ENCODE assay signal across 18 cellular contexts in the genomic region with DNA sequence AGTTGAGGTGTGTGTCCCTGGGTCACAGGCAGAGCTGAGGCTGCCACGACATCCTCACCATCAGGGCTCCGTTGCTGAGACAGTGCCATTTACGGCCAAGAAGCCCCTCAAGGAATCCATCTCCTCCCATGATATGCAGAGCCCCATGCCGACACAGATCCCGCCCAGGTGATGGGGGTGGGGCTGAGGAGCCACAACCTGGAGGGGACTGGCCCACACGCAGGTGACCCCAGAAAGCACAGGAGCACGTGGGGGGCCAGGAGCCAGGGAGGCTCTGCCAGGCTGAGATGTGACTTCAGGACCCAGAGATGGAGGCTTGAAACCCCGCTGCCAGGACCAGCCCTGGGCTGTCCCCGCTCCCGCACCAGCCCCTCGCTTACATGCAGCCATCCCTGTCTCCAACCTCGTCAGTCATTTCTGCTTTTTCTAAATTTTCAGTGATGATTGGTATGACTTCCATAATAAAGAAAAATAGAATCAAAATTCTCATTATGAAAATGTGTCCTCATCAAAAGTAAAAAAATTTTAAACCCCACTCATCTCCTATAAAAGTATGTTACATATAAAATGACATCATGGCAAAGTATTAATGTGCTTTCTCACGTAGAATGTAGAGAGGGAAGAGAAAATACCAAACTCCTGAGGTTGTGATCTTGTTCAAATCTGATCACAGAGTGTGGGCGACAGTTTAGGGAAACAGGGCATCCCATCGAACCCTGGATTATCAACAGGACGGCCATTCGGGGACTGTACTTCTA.
DNase-seq lines count a peak whose midpoint lies in the region; TF ChIP-seq lines count a peak whose summit lies in the region.
"Had no signal": no experiment of that assay in that cellular context is flagged by ENCODE, and none has a peak within 500 bp of the region (broad histone marks: within the 10 kb centered on the region; RNA-seq: fewer than 3 reads in every experiment).

No MANE protein-coding gene starts in this region.

- DNase-seq in glutamatergic neuron (no peak), spleen (no peak)
- DNase-seq in activated naive CD4-positive, alpha-beta T cell treated with anti-CD3 and anti-CD28 coated beads, Interleukin-2, amount 10 ng/mL, durations not matched to agents 7 days and 5 days: no peak
- no peak for DNase-seq in activated naive CD4-positive, alpha-beta T cell (lab: John Stamatoyannopoulos, UW)
- no peak for DNase-seq in activated CD4-positive, alpha-beta T cell treated with anti-CD3 and anti-CD28 coated beads for 4 hours
- DNase-seq: Caco-2; CD4-positive, alpha-beta memory T cell; DMS 273 treated with DMSO at 0.1 percent for 48 hours; DMS79 treated with DMSO at 0.1 percent for 48 hours; HCEC 1CT; IMR-90; Karpas-422; MV-4-11; NCI-H345; OCI-M1; SHP77 had no signal

- no peak for TF ChIP-seq POLR2A in spleen (IDR thresholded peaks at IDR 0.05)

- H3K4me1 Mint-ChIP-seq in IgD-negative memory B cell (peaks cover 3 to 15% (median 5%) of the 10 kb centered on the region in 3 donors), glutamatergic neuron (ENCODE audit: low read depth, unreplicated experiment) (peaks cover 52% of the 10 kb centered on the region)
- no peaks in the 10 kb centered on the region for H3K4me1 Mint-ChIP-seq in activated naive CD4-positive, alpha-beta T cell treated with anti-CD3 and anti-CD28 coated beads, Interleukin-2, amount 10 ng/mL, durations not matched to agents 7 days and 5 days
- H3K4me1 Mint-ChIP-seq: CD4-positive, alpha-beta memory T cell had no signal

- no peak overlapping the region for H3K4me3 Mint-ChIP-seq in IgD-negative memory B cell
- peak overlapping the region; percentile 32 for H3K4me3 Mint-ChIP-seq in glutamatergic neuron (ENCODE audit: unreplicated experiment)
- H3K4me3 Mint-ChIP-seq in activated naive CD4-positive, alpha-beta T cell treated with anti-CD3 and anti-CD28 coated beads, Interleukin-2, amount 10 ng/mL, durations not matched to agents 7 days and 5 days: no peak overlapping the region
- H3K4me3 Mint-ChIP-seq: CD4-positive, alpha-beta memory T cell had no signal

- WGBS in spleen, 5 donors: 90 to 95% (median 92%) methylated on average over 15 to 17 of the region's 17 CpGs

- no peak overlapping the region; a peak in 1 of 22 replicates for H3K9ac ChIP-seq in BLaER1 treated with 17β-estradiol and CSF1 and Interleukin-3, amounts not matched to agents 10 nM and 100 nM

- H4K20me1 ChIP-seq in BLaER1 treated with 17β-estradiol and CSF1 and Interleukin-3, amounts not matched to agents 10 nM and 100 nM: peaks cover 0 to 69% (median 33%) of the 10 kb centered on the region in 11 experiments; a peak in 16 of 22 replicates

- peak overlapping the region in 2 of 3 donors; percentile 62 to 71 for H3K27ac Mint-ChIP-seq in IgD-negative memory B cell
- peak overlapping the region; percentile 67 for H3K27ac Mint-ChIP-seq in glutamatergic neuron (ENCODE audit: unreplicated experiment)
- no peak overlapping the region for H3K27ac Mint-ChIP-seq in activated naive CD4-positive, alpha-beta T cell treated with anti-CD3 and anti-CD28 coated beads, Interleukin-2, amount 10 ng/mL, durations not matched to agents 7 days and 5 days

- H3K4me3 ChIP-seq in BLaER1 treated with 17β-estradiol and CSF1 and Interleukin-3, amounts not matched to agents 10 nM and 100 nM: no peak overlapping the region
- no peak overlapping the region for H3K4me3 ChIP-seq in spleen

- peak overlapping the region in 6 of 11 experiments; percentile 40 to 45 (median 43); a peak in 5 of 22 replicates for H3K4me2 ChIP-seq in BLaER1 treated with 17β-estradiol and CSF1 and Interleukin-3, amounts not matched to agents 10 nM and 100 nM

- CTCF ChIA-PET in activated naive CD4-positive, alpha-beta T cell treated with anti-CD3 and anti-CD28 coated beads, Interleukin-2, amount 10 ng/mL, durations not matched to agents 7 days and 5 days (lab: Charles Lee): no interaction called here

- no peaks in the 10 kb centered on the region for H3K27me3 ChIP-seq in BLaER1 treated with 17β-estradiol and CSF1 and Interleukin-3, amounts not matched to agents 10 nM and 100 nM
- H3K27me3 ChIP-seq in spleen (replicated peaks in 1 of 7): no peaks in the 10 kb centered on the region

- intact Hi-C loops in spleen (cut with DNase I; ENCODE audit: low total_unique reads): no loop called here

- H3K27me3 Mint-ChIP-seq in IgD-negative memory B cell: no peaks in the 10 kb centered on the region
- peaks cover 32% of the 10 kb centered on the region for H3K27me3 Mint-ChIP-seq in glutamatergic neuron (ENCODE audit: unreplicated experiment)
- H3K27me3 Mint-ChIP-seq in activated naive CD4-positive, alpha-beta T cell treated with anti-CD3 and anti-CD28 coated beads, Interleukin-2, amount 10 ng/mL, durations not matched to agents 7 days and 5 days: no peaks in the 10 kb centered on the region
- H3K27me3 Mint-ChIP-seq: CD4-positive, alpha-beta memory T cell had no signal

- peaks cover 19 to 32% (median 27%) of the 10 kb centered on the region in 10 experiments for H3K4me1 ChIP-seq in BLaER1 treated with 17β-estradiol and CSF1 and Interleukin-3, amounts not matched to agents 10 nM and 100 nM
- peaks cover 0 to 35% (median 7%) of the 10 kb centered on the region in 6 donors for H3K4me1 ChIP-seq in spleen

- H3K36me3 Mint-ChIP-seq in IgD-negative memory B cell: no peaks in the 10 kb centered on the region
- no peaks in the 10 kb centered on the region for H3K36me3 Mint-ChIP-seq in glutamatergic neuron (ENCODE audit: unreplicated experiment)
- H3K36me3 Mint-ChIP-seq in activated naive CD4-positive, alpha-beta T cell treated with anti-CD3 and anti-CD28 coated beads, Interleukin-2, amount 10 ng/mL, durations not matched to agents 7 days and 5 days: no peaks in the 10 kb centered on the region
- H3K36me3 Mint-ChIP-seq: CD4-positive, alpha-beta memory T cell had no signal

- no peak overlapping the region; a peak in 1 of 22 replicates for H3K27ac ChIP-seq in BLaER1 treated with 17β-estradiol and CSF1 and Interleukin-3, amounts not matched to agents 10 nM and 100 nM
- peak overlapping the region in 7 of 8 donors; percentile 3 to 71 (median 60) for H3K27ac ChIP-seq in spleen

- no peaks in the 10 kb centered on the region for H3K9me3 Mint-ChIP-seq in IgD-negative memory B cell
- H3K9me3 Mint-ChIP-seq in glutamatergic neuron (ENCODE audit: unreplicated experiment): peaks cover 37% of the 10 kb centered on the region
- no peaks in the 10 kb centered on the region for H3K9me3 Mint-ChIP-seq in activated naive CD4-positive, alpha-beta T cell treated with anti-CD3 and anti-CD28 coated beads, Interleukin-2, amount 10 ng/mL, durations not matched to agents 7 days and 5 days

- H3K9me3 ChIP-seq in BLaER1 treated with 17β-estradiol and CSF1 and Interleukin-3, amounts not matched to agents 10 nM and 100 nM (replicated peaks in 1 of 11): no peaks in the 10 kb centered on the region
- H3K9me3 ChIP-seq in spleen: no peaks in the 10 kb centered on the region
- H3K9me3 ChIP-seq: Caco-2 had no signal

- TF ChIP-seq CTCF in glutamatergic neuron (IDR thresholded peaks at IDR 0.05; ENCODE audit: partially characterized antibody, unreplicated experiment) (no peak), spleen (IDR thresholded peaks at IDR 0.05 in 8 of 11, conservative IDR thresholded peaks at IDR 0.05 in 3 of 11) (no peak)

- H3K36me3 ChIP-seq in BLaER1 treated with 17β-estradiol and CSF1 and Interleukin-3, amounts not matched to agents 10 nM and 100 nM: peaks cover 0 to 29% (median 6%) of the 10 kb centered on the region in 11 experiments; a peak in 6 of 22 replicates
- peaks cover 0 to 20% (median 3%) of the 10 kb centered on the region in 6 donors for H3K36me3 ChIP-seq in spleen

Comparison
In these comparisons a context has a peak if more than half of its experiments do, and no peak if none do; other contexts are left out.
1. H3K27ac ChIP-seq: peak in spleen (7 of 8); none in BLaER1 treated with 17β-estradiol and CSF1 and Interleukin-3, amounts not matched to agents 10 nM and 100 nM (0 of 11).